In the genomic region with DNA sequence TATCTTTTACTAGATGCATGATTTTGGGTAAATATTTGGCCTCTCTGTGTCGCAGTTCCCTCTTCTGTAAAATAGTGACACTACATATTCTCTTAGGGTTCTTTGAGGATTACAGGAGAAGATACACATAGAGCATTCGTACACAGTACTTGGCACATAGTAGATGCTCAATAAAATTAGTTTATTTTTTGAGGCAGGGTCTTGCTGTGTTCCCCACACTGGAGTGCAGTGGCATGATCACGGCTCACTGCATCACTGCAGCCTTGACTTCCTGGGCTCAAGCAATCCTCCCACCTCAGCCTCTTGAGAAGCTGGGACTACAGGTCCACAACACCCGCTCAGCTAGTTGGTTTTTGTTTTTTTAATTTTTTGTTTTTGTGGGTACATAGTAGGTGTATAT, we compare ENCODE assay signal across 1 cellular context.
TF ChIP-seq lines count a peak whose summit lies in the region.

No MANE protein-coding gene starts in this region.

TF ChIP-seq in GM23338, 12 proteins besides CTCF, POLR2A, EP300 and RAD21 (continued from another document):
- TF ChIP-seq ZNF462 (CRISPR knock-in tag; IDR thresholded peaks at IDR 0.05) (no peak), ZNF114 (CRISPR knock-in tag; IDR thresholded peaks at IDR 0.05) (no peak), CREB1 (CRISPR knock-in tag; IDR thresholded peaks at IDR 0.05; ENCODE audit: low read depth) (no peak), ZNF331 (CRISPR knock-in tag; IDR thresholded peaks at IDR 0.05; ENCODE audit: low read depth) (no peak), EZH2 (IDR thresholded peaks at IDR 0.05; ENCODE audit: low read depth, unreplicated experiment) (no peak), JUNB (IDR thresholded peaks at IDR 0.05; ENCODE audit: unreplicated experiment) (no peak), NANOG (IDR thresholded peaks at IDR 0.05; ENCODE audit: borderline replicate concordance) (no peak)
- TF ChIP-seq, protein P1, sequence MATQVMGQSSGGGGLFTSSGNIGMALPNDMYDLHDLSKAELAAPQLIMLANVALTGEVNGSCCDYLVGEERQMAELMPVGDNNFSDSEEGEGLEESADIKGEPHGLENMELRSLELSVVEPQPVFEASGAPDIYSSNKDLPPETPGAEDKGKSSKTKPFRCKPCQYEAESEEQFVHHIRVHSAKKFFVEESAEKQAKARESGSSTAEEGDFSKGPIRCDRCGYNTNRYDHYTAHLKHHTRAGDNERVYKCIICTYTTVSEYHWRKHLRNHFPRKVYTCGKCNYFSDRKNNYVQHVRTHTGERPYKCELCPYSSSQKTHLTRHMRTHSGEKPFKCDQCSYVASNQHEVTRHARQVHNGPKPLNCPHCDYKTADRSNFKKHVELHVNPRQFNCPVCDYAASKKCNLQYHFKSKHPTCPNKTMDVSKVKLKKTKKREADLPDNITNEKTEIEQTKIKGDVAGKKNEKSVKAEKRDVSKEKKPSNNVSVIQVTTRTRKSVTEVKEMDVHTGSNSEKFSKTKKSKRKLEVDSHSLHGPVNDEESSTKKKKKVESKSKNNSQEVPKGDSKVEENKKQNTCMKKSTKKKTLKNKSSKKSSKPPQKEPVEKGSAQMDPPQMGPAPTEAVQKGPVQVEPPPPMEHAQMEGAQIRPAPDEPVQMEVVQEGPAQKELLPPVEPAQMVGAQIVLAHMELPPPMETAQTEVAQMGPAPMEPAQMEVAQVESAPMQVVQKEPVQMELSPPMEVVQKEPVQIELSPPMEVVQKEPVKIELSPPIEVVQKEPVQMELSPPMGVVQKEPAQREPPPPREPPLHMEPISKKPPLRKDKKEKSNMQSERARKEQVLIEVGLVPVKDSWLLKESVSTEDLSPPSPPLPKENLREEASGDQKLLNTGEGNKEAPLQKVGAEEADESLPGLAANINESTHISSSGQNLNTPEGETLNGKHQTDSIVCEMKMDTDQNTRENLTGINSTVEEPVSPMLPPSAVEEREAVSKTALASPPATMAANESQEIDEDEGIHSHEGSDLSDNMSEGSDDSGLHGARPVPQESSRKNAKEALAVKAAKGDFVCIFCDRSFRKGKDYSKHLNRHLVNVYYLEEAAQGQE (IDR thresholded peaks at IDR 0.05; ENCODE audit: unreplicated experiment), result no peak
